1 cellular context compared by ENCODE assay signal in the genomic region with DNA sequence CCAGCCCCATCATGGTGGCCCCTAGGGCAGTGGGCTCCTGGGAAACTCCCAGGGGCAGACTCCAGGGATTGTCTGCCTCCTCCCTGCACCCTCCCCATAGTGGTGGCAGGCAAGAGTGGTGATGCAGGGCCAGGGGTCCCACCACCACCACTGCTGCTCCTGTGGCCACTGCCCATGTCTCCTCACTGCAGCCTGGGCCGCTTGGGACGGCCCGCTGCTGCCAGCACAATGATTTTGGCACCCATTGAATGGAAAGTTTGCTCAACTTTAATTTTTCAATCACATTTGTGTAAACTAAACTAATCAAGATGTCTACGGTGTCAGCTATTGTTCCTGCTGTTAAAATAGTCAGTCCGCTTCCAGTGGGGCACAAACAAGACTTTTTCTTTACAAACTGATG.
TF ChIP-seq lines count a peak whose summit lies in the region.

No MANE protein-coding gene starts in this region.

TF ChIP-seq in HepG2, 621 proteins besides CTCF, POLR2A, EP300 and RAD21 (continued from another document):
- TF ChIP-seq YY1 (IDR thresholded peaks at IDR 0.05; ENCODE audit: insufficient read depth, insufficient replicate concordance, low read depth, low read length): no peak
- no peak for TF ChIP-seq AHR (CRISPR knock-in tag; IDR thresholded peaks at IDR 0.05)
- TF ChIP-seq, protein P1, sequence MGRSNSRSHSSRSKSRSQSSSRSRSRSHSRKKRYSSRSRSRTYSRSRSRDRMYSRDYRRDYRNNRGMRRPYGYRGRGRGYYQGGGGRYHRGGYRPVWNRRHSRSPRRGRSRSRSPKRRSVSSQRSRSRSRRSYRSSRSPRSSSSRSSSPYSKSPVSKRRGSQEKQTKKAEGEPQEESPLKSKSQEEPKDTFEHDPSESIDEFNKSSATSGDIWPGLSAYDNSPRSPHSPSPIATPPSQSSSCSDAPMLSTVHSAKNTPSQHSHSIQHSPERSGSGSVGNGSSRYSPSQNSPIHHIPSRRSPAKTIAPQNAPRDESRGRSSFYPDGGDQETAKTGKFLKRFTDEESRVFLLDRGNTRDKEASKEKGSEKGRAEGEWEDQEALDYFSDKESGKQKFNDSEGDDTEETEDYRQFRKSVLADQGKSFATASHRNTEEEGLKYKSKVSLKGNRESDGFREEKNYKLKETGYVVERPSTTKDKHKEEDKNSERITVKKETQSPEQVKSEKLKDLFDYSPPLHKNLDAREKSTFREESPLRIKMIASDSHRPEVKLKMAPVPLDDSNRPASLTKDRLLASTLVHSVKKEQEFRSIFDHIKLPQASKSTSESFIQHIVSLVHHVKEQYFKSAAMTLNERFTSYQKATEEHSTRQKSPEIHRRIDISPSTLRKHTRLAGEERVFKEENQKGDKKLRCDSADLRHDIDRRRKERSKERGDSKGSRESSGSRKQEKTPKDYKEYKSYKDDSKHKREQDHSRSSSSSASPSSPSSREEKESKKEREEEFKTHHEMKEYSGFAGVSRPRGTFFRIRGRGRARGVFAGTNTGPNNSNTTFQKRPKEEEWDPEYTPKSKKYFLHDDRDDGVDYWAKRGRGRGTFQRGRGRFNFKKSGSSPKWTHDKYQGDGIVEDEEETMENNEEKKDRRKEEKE (IDR thresholded peaks at IDR 0.05): no peak
- TF ChIP-seq, protein P2, sequence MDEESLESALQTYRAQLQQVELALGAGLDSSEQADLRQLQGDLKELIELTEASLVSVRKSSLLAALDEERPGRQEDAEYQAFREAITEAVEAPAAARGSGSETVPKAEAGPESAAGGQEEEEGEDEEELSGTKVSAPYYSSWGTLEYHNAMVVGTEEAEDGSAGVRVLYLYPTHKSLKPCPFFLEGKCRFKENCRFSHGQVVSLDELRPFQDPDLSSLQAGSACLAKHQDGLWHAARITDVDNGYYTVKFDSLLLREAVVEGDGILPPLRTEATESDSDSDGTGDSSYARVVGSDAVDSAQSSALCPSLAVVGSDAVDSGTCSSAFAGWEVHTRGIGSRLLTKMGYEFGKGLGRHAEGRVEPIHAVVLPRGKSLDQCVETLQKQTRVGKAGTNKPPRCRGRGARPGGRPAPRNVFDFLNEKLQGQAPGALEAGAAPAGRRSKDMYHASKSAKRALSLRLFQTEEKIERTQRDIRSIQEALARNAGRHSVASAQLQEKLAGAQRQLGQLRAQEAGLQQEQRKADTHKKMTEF (CRISPR knock-in tag; IDR thresholded peaks at IDR 0.05): no peak
- no peak for TF ChIP-seq BRD4 (CRISPR knock-in tag; IDR thresholded peaks at IDR 0.05)
- TF ChIP-seq ZNF556 (CRISPR knock-in tag; IDR thresholded peaks at IDR 0.05; ENCODE audit: borderline replicate concordance): no peak
- no peak for TF ChIP-seq ZNF205 (CRISPR knock-in tag; IDR thresholded peaks at IDR 0.05)
- TF ChIP-seq, protein P3, sequence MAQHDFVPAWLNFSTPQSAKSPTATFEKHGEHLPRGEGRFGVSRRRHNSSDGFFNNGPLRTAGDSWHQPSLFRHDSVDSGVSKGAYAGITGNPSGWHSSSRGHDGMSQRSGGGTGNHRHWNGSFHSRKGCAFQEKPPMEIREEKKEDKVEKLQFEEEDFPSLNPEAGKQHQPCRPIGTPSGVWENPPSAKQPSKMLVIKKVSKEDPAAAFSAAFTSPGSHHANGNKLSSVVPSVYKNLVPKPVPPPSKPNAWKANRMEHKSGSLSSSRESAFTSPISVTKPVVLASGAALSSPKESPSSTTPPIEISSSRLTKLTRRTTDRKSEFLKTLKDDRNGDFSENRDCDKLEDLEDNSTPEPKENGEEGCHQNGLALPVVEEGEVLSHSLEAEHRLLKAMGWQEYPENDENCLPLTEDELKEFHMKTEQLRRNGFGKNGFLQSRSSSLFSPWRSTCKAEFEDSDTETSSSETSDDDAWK (CRISPR knock-in tag; IDR thresholded peaks at IDR 0.05): no peak
- TF ChIP-seq KLF11 (CRISPR knock-in tag; IDR thresholded peaks at IDR 0.05): no peak
